In genomic region chr16:29605593-29606205, GRCh38 we compare ENCODE assay signal across 2 cellular contexts. TPM values are rescaled to one million over a fixed set of nuclear protein-coding genes. Genes with fewer than 3 reads are reported as not detected.
"Had no signal": no experiment of that assay in that cellular context is flagged by ENCODE, and none has a peak within 500 bp of the region (broad histone marks: within the 10 kb centered on the region; RNA-seq: fewer than 3 reads in every experiment).

No MANE protein-coding gene starts in this region.

RNA-seq across cellular contexts. Expression of gene SPN, which starts 57.3 kb away (rescaled TPM):
- total RNA-seq: dermis microvascular lymphatic vessel endothelial cell, fibroblast of lung had no signal
